ENCODE assay signal across 1 cellular context in genomic region chr1:225651872-225652725, GRCh38.
TF ChIP-seq lines count a peak whose summit lies in the region.

No MANE protein-coding gene starts in this region.

TF ChIP-seq in GM12878, 131 proteins besides CTCF, POLR2A, EP300 and RAD21:
- TF ChIP-seq ZBTB4 (CRISPR knock-in tag; IDR thresholded peaks at IDR 0.05): no peak
- TF ChIP-seq RELB (IDR thresholded peaks at IDR 0.05; ENCODE audit: low read depth): no peak
- TF ChIP-seq MEF2A (IDR thresholded peaks at IDR 0.05; ENCODE audit: insufficient read depth, low read depth, low read length): no peak
- no peak for TF ChIP-seq PAX5 (IDR thresholded peaks at IDR 0.05; ENCODE audit: borderline replicate concordance, low read depth, low read length)
- TF ChIP-seq NR2C2 (IDR thresholded peaks at IDR 0.05; ENCODE audit: borderline replicate concordance, control insufficient read depth, insufficient read length, low read depth): no peak
- TF ChIP-seq USF1 (IDR thresholded peaks at IDR 0.05; ENCODE audit: borderline replicate concordance, extremely low read length, insufficient read depth, low read depth, low read length): no peak
- no peak for TF ChIP-seq KAT2A (conservative IDR thresholded peaks at IDR 0.05; ENCODE audit: control insufficient read depth, low read depth, low read length)
- TF ChIP-seq ETV6 (conservative IDR thresholded peaks at IDR 0.05 in 1 of 2, IDR thresholded peaks at IDR 0.05 in 1 of 2; ENCODE audit: borderline replicate concordance in 1 of 2, low read depth in 1 of 2): no peak
- TF ChIP-seq KDM1A (IDR thresholded peaks at IDR 0.05; ENCODE audit: borderline replicate concordance): no peak
- TF ChIP-seq BCL11A (IDR thresholded peaks at IDR 0.05; ENCODE audit: low read depth, low read length): no peak
- no peak for TF ChIP-seq CHD2 (IDR thresholded peaks at IDR 0.05; ENCODE audit: borderline replicate concordance, low read depth, low read length)
- no peak for TF ChIP-seq CBX3 (IDR thresholded peaks at IDR 0.05; ENCODE audit: borderline replicate concordance, low read depth)
- no peak for TF ChIP-seq SPI1 (IDR thresholded peaks at IDR 0.05; ENCODE audit: borderline replicate concordance, insufficient read depth, low read depth, low read length)
- no peak for TF ChIP-seq MEF2B (IDR thresholded peaks at IDR 0.05; ENCODE audit: partially characterized antibody, poor library complexity, severe bottlenecking)
- TF ChIP-seq NR2F1 (conservative IDR thresholded peaks at IDR 0.05): no peak
- TF ChIP-seq RCOR1 (conservative IDR thresholded peaks at IDR 0.05; ENCODE audit: low read depth, low read length): no peak
- TF ChIP-seq NFXL1 (IDR thresholded peaks at IDR 0.05; ENCODE audit: borderline replicate concordance): no peak
- no peak for TF ChIP-seq NFIC (IDR thresholded peaks at IDR 0.05; ENCODE audit: low read depth, low read length)
- no peak for TF ChIP-seq SIN3A (IDR thresholded peaks at IDR 0.05; ENCODE audit: low read depth, low read length)
